Comparison of ENCODE assay signal across 9 cellular contexts in genomic region chr3:87298111-87298718, GRCh38. TPM values are rescaled to one million over a fixed set of nuclear protein-coding genes. Genes with fewer than 3 reads are reported as not detected.
DNase-seq lines count a peak whose midpoint lies in the region; ATAC-seq and TF ChIP-seq lines count a peak whose summit lies in the region.
"Had no signal": no experiment of that assay in that cellular context is flagged by ENCODE, and none has a peak within 500 bp of the region (broad histone marks: within the 10 kb centered on the region; RNA-seq: fewer than 3 reads in every experiment).

No MANE protein-coding gene starts in this region.

- H4K20me1 ChIP-seq in Karpas-422 (ENCODE audit: insufficient read depth, low read depth, low read length) = no peaks in the 10 kb centered on the region

- H3K4me3 ChIP-seq in Karpas-422 (ENCODE audit: low read length) (no peak overlapping the region), fibroblast of pulmonary artery (replicated peaks; ENCODE audit: low read depth, low read length) (no peak overlapping the region), retinal pigment epithelial cell (ENCODE audit: low read length) (no peak overlapping the region)

- H2AFZ ChIP-seq in Karpas-422 (ENCODE audit: low read length) = no peak overlapping the region

- H3K27me3 ChIP-seq in Karpas-422 (ENCODE audit: low read length) = no peaks in the 10 kb centered on the region

- H3K27ac ChIP-seq in 22Rv1 (no peak overlapping the region), Karpas-422 (ENCODE audit: low read length) (no peak overlapping the region)

- no peak overlapping the region for H3K4me2 ChIP-seq in Karpas-422 (ENCODE audit: low read depth, low read length, poor library complexity, severe bottlenecking)

- H3K79me2 ChIP-seq in Karpas-422 (ENCODE audit: low read length) = no peaks in the 10 kb centered on the region

- no peaks in the 10 kb centered on the region for H3K9me3 ChIP-seq in Karpas-422 (ENCODE audit: low read length)

- H3K36me3 ChIP-seq in Karpas-422 (ENCODE audit: insufficient read depth, low read length) = no peaks in the 10 kb centered on the region

- DNase-seq in EL (peak; percentile 46), Karpas-422 (peak; percentile 62), SKM-1 (lab: John Stamatoyannopoulos, UW; ENCODE audit: unreplicated experiment) (peak; percentile 25), fibroblast of pulmonary artery (ENCODE audit: low read depth) (peak; percentile 63), retinal pigment epithelial cell (ENCODE audit: low read depth) (no peak)

- H3K4me1 ChIP-seq in Karpas-422 (ENCODE audit: low read length) = no peaks in the 10 kb centered on the region

- TF ChIP-seq CTCF in 22Rv1 (IDR thresholded peaks at IDR 0.05) = peak; percentile 82
- peak; percentile 68 for TF ChIP-seq CTCF in fibroblast of pulmonary artery (IDR thresholded peaks at IDR 0.05; ENCODE audit: low read length, missing control alignments)
- peak; percentile 57 for TF ChIP-seq CTCF in retinal pigment epithelial cell (conservative IDR thresholded peaks at IDR 0.05; ENCODE audit: low read depth, low read length)

- ATAC-seq in GM21786 (IDR thresholded peaks at IDR 0.05; ENCODE audit: unreplicated experiment) (peak; percentile 85), GM19023 (IDR thresholded peaks at IDR 0.05; ENCODE audit: unreplicated experiment) (no peak)

- H3K9ac ChIP-seq in Karpas-422 (ENCODE audit: low read length) = no peak overlapping the region

- H3K9me2 ChIP-seq in Karpas-422 (replicated peaks; ENCODE audit: insufficient read depth, low read length) = no peaks in the 10 kb centered on the region

RNA-seq across cellular contexts. Expression of gene POU1F1, which starts 21.8 kb away (rescaled TPM):
- not detected in 2 replicates for total RNA-seq in Karpas-422 (2014; rRNA removed; shearing (Covaris generic); ENCODE audit: low replicate concordance)
- total RNA-seq: mononuclear cell had no signal
